14 cellular contexts compared by ENCODE assay signal in genomic region chr7:24824896-24825295, GRCh38.
A peak's percentile ranks its signal among the peaks of the same experiment; 100 is the strongest.
DNase-seq lines count a peak whose midpoint lies in the region; ATAC-seq, FAIRE-seq and TF ChIP-seq lines count a peak whose summit lies in the region.
"Had no signal": no experiment of that assay in that cellular context is flagged by ENCODE, and none has a peak within 500 bp of the region (broad histone marks: within the 10 kb centered on the region; RNA-seq: fewer than 3 reads in every experiment).

No MANE protein-coding gene starts in this region.

- peaks cover 64% of the 10 kb centered on the region for H3K4me1 ChIP-seq in CD4-positive, CD25-positive, alpha-beta regulatory T cell (ENCODE audit: control insufficient read depth, insufficient read depth, low read length, poor library complexity, severe bottlenecking)
- H3K4me1 ChIP-seq in HCT116 (ENCODE audit: control insufficient read depth in 1 of 2, insufficient read depth in 2 of 2, low read length in 2 of 2): peaks cover 87 to 100% of the 10 kb centered on the region in 2 experiments
- H3K4me1 ChIP-seq in breast epithelium: peaks cover 0 to 9% of the 10 kb centered on the region in 2 donors
- peaks cover 49% of the 10 kb centered on the region for H3K4me1 ChIP-seq in HepG2 (ENCODE audit: insufficient read depth, low read length)

- H4K20me1 ChIP-seq in HCT116 (ENCODE audit: insufficient read depth): no peaks in the 10 kb centered on the region
- H4K20me1 ChIP-seq in HepG2 (ENCODE audit: insufficient read depth, low read length): no peaks in the 10 kb centered on the region

- H3K4me3 ChIP-seq in CD4-positive, CD25-positive, alpha-beta regulatory T cell (ENCODE audit: low read depth, low read length): peak overlapping the region; percentile 65
- H3K4me3 ChIP-seq in HCT116 (replicated peaks in 1 of 2; ENCODE audit: low read depth in 1 of 2, low read length in 2 of 2): peak overlapping the region in 1 of 2 experiments; percentile 36; a peak in 2 of 4 replicates
- H3K4me3 ChIP-seq in breast epithelium: no peak overlapping the region
- no peak overlapping the region for H3K4me3 ChIP-seq in HepG2 (replicated peaks in 1 of 3; ENCODE audit: insufficient read depth in 1 of 3, low read depth in 2 of 3, low read length in 3 of 3)
- H3K4me3 ChIP-seq: GM12878, lower lobe of right lung had no signal

- ATAC-seq in CD4-positive, CD25-positive, alpha-beta regulatory T cell (ENCODE audit: low read depth in 2 of 2): no peak
- ATAC-seq in HCT116: no peak
- no peak for ATAC-seq in natural killer cell treated with Interleukin-12 subunit alpha and Interleukin-12 subunit beta and Interleukin-15 and Interleukin-18, amount 100 ng/mL, for 72 hours
- no peak for ATAC-seq in HepG2
- no peak for ATAC-seq in left lobe of liver
- ATAC-seq: GM12878, lower lobe of right lung had no signal

- no peaks in the 10 kb centered on the region for H3K9me3 Mint-ChIP-seq in CD4-positive, CD25-positive, alpha-beta regulatory T cell
- no peaks in the 10 kb centered on the region for H3K9me3 Mint-ChIP-seq in natural killer cell treated with Interleukin-12 subunit alpha and Interleukin-12 subunit beta and Interleukin-15 and Interleukin-18, amount 100 ng/mL, for 72 hours
- H3K9me3 Mint-ChIP-seq: activated naive CD4-positive, alpha-beta T cell treated with anti-CD3 and anti-CD28 coated beads for 36 hours had no signal

- H3K9ac ChIP-seq in HCT116 (ENCODE audit: low read length): peak overlapping the region; percentile 63
- H3K9ac ChIP-seq in HepG2 (ENCODE audit: insufficient read depth, low read depth, low read length): no peak overlapping the region

- no peak for TF ChIP-seq CTCF in HCT116 (IDR thresholded peaks at IDR 0.05 in 2 of 3, conservative IDR thresholded peaks at IDR 0.05 in 1 of 3; ENCODE audit: borderline replicate concordance in 1 of 3, insufficient read depth in 1 of 3, low read depth in 2 of 3, low read length in 2 of 3)
- no peak for TF ChIP-seq CTCF in breast epithelium (IDR thresholded peaks at IDR 0.05)
- no peak for TF ChIP-seq CTCF in HepG2 (CRISPR knock-in tag; IDR thresholded peaks at IDR 0.05)

- intact Hi-C loops in HCT116 (cut with micrococcal nuclease): loop anchor here (5.0 kb wide), 1 partner anchor 82 kb away; no protein-coding TSS in a partner anchor
- intact Hi-C loops in breast epithelium (cut with DNase I; ENCODE audit: low total_unique reads): no loop called here
- intact Hi-C loops in HepG2 (cut with micrococcal nuclease; ENCODE audit: unreplicated experiment): no loop called here

- H3K36me3 ChIP-seq in CD4-positive, CD25-positive, alpha-beta regulatory T cell (ENCODE audit: control insufficient read depth, insufficient read depth, low read length): peaks cover 7% of the 10 kb centered on the region
- peaks cover 0 to 3% of the 10 kb centered on the region in 2 experiments; a peak in 1 of 4 replicates for H3K36me3 ChIP-seq in HCT116 (ENCODE audit: control insufficient read depth in 1 of 2, insufficient read depth in 2 of 2, low read length in 2 of 2)
- no peaks in the 10 kb centered on the region for H3K36me3 ChIP-seq in breast epithelium
- H3K36me3 ChIP-seq in HepG2 (replicated peaks in 1 of 2; ENCODE audit: control insufficient read depth in 1 of 2, insufficient read depth in 2 of 2, low read length in 2 of 2): peaks cover 0 to 12% of the 10 kb centered on the region in 2 experiments; a peak in 2 of 5 replicates

- H3K4me1 Mint-ChIP-seq in CD4-positive, CD25-positive, alpha-beta regulatory T cell: peaks cover 48 to 84% (median 63%) of the 10 kb centered on the region in 4 donors
- H3K4me1 Mint-ChIP-seq in natural killer cell treated with Interleukin-12 subunit alpha and Interleukin-12 subunit beta and Interleukin-15 and Interleukin-18, amount 100 ng/mL, for 72 hours (ENCODE audit: low read depth in 2 of 2): peaks cover 45 to 55% of the 10 kb centered on the region in 2 donors

- H3K79me2 ChIP-seq in HCT116 (ENCODE audit: insufficient read depth, low read length): no peaks in the 10 kb centered on the region
- H3K79me2 ChIP-seq in HepG2 (ENCODE audit: insufficient read depth, low read length): peaks cover 2% of the 10 kb centered on the region

- BruUV-seq in HCT116 (replicated peaks; lab: Mats Ljungman, UMichigan): no TSS peak
- BruUV-seq in HepG2 (replicated peaks; lab: Mats Ljungman, UMichigan): no TSS peak

- no peak for TF ChIP-seq RAD21 in HCT116 (IDR thresholded peaks at IDR 0.05; ENCODE audit: low read depth)
- no peak for TF ChIP-seq RAD21 in HepG2 (CRISPR knock-in tag; IDR thresholded peaks at IDR 0.05)

- no peaks in the 10 kb centered on the region for H3K27me3 Mint-ChIP-seq in CD4-positive, CD25-positive, alpha-beta regulatory T cell
- no peaks in the 10 kb centered on the region for H3K27me3 Mint-ChIP-seq in natural killer cell treated with Interleukin-12 subunit alpha and Interleukin-12 subunit beta and Interleukin-15 and Interleukin-18, amount 100 ng/mL, for 72 hours

- H3K4me2 ChIP-seq in HCT116 (ENCODE audit: low read length): peak overlapping the region; percentile 75
- H3K4me2 ChIP-seq in HepG2 (ENCODE audit: low read depth, low read length): no peak overlapping the region

- in situ Hi-C loops in HepG2 (cut with HindIII; ENCODE audit: extremely low pct_ligation_motif_present, low pct_unique_long_range_greater_than_20kb): no loop called here

- peak overlapping the region; percentile 92 for H3K27ac ChIP-seq in CD4-positive, CD25-positive, alpha-beta regulatory T cell (ENCODE audit: insufficient read depth, low read length, poor library complexity, severe bottlenecking)
- peak overlapping the region; percentile 94 for H3K27ac ChIP-seq in HCT116 (ENCODE audit: low read depth, low read length)
- peak overlapping the region; percentile 27 to 73 for H3K27ac ChIP-seq in breast epithelium
- H3K27ac ChIP-seq in HepG2 (ENCODE audit: extremely low read length, insufficient read depth, low read length): no peak overlapping the region
- H3K27ac ChIP-seq: lower lobe of right lung had no signal

- RAD21 ChIA-PET in HCT116 (lab: Charles Lee; ENCODE audit: low non-redundant PET in 1 of 2, low total read pairs in 2 of 2, uncharacterized antibody in 2 of 2, unreplicated experiment in 2 of 2): no interaction called here

- POLR2A ChIA-PET in HCT116 (lab: Charles Lee): interaction anchor here (0.6 kb wide), 1 partner anchor 252 kb away, joined by 3 read pairs; no protein-coding TSS in a partner anchor
- POLR2A ChIA-PET in HepG2 (lab: Yijun Ruan, JAX): interaction anchor here (1.1 to 3.2 kb wide), 2 partner anchors 18 to 300 kb away, joined by 3 to 14 read pairs; partner anchors contain the start of gene CYCS

- 96% methylated on average over 3 of the region's 3 CpGs for WGBS in HepG2 (ENCODE audit: low lambda C conversion rate)

- TF ChIP-seq EP300 in HepG2 (IDR thresholded peaks at IDR 0.05; ENCODE audit: low read depth in 2 of 2, low read length in 2 of 2): no peak
- TF ChIP-seq EP300 in HepG2 (CRISPR knock-in tag; IDR thresholded peaks at IDR 0.05; ENCODE audit: borderline replicate concordance): no peak

- H3K9me2 ChIP-seq in HCT116 (ENCODE audit: insufficient read depth): no peaks in the 10 kb centered on the region

- CTCF ChIA-PET in HCT116 (lab: Charles Lee) (interaction anchor here (1.6 to 2.2 kb wide), 2 partner anchors 12 to 155 kb away, joined by 9 read pairs; partner anchors contain the start of gene OSBPL3), HepG2 (lab: Yijun Ruan, JAX; ENCODE audit: low intra/inter-chr PET ratio, low total read pairs) (no interaction called here)

- DNase-seq in CD4-positive, CD25-positive, alpha-beta regulatory T cell: no peak
- DNase-seq in HCT116 (ENCODE audit: low read depth, low spot score) (no peak), breast epithelium (ENCODE audit: low spot score in 2 of 2) (no peak), HepG2 (ENCODE audit: low spot score) (no peak), UCSD-AML1 (lab: John Stamatoyannopoulos, UW; ENCODE audit: unreplicated experiment) (no peak), left lobe of liver (ENCODE audit: low spot score) (no peak), RCC 7860 (ENCODE audit: low spot score) (no peak)
- DNase-seq in natural killer cell treated with Interleukin-12 subunit alpha and Interleukin-12 subunit beta and Interleukin-15 and Interleukin-18, amount 100 ng/mL, for 72 hours (ENCODE audit: low spot score): no peak
- DNase-seq: activated naive CD4-positive, alpha-beta T cell treated with anti-CD3 and anti-CD28 coated beads for 36 hours; lower lobe of right lung; NCI-H1092 treated with DMSO at 0.1 percent for 48 hours; T1000 had no signal

- FAIRE-seq in HepG2 (lab: Jason Lieb, UNC): no peak
- FAIRE-seq in RCC 7860 (lab: Jason Lieb, UNC): no peak
- FAIRE-seq: GM12878, urothelium cell line had no signal

- no peaks in the 10 kb centered on the region for H3K9me3 ChIP-seq in CD4-positive, CD25-positive, alpha-beta regulatory T cell (ENCODE audit: control insufficient read depth in 2 of 2, low read length in 2 of 2)
- H3K9me3 ChIP-seq in HCT116 (ENCODE audit: control insufficient read depth in 1 of 2, insufficient read depth in 1 of 2, low read depth in 1 of 2, low read length in 2 of 2) (no peaks in the 10 kb centered on the region), breast epithelium (no peaks in the 10 kb centered on the region), HepG2 (ENCODE audit: low read length) (no peaks in the 10 kb centered on the region)
- H3K9me3 ChIP-seq: lower lobe of right lung had no signal

- H2AFZ ChIP-seq in HCT116 (ENCODE audit: low read depth, low read length, poor library complexity, severe bottlenecking) (no peak overlapping the region), HepG2 (ENCODE audit: low read length) (no peak overlapping the region)

- TF ChIP-seq POLR2A in HCT116 (IDR thresholded peaks at IDR 0.05; ENCODE audit: borderline replicate concordance, extremely low read depth, insufficient read depth, insufficient read length): no peak
- TF ChIP-seq POLR2A in breast epithelium (IDR thresholded peaks at IDR 0.05): no peak
- TF ChIP-seq POLR2A in HepG2 (IDR thresholded peaks at IDR 0.05; ENCODE audit: insufficient read depth in 1 of 2, low read depth in 2 of 2, low read length in 2 of 2): no peak

- no peaks in the 10 kb centered on the region for H3K27me3 ChIP-seq in CD4-positive, CD25-positive, alpha-beta regulatory T cell (ENCODE audit: control insufficient read depth, insufficient read depth, low read length)
- no peaks in the 10 kb centered on the region for H3K27me3 ChIP-seq in HCT116 (ENCODE audit: insufficient read depth, low read length)
- no peaks in the 10 kb centered on the region for H3K27me3 ChIP-seq in breast epithelium
- H3K27me3 ChIP-seq in HepG2 (ENCODE audit: control insufficient read depth in 1 of 2, insufficient read depth in 2 of 2, low read length in 2 of 2): no peaks in the 10 kb centered on the region

- peak overlapping the region; percentile 94 to 98 (median 96) for H3K27ac Mint-ChIP-seq in CD4-positive, CD25-positive, alpha-beta regulatory T cell
- peak overlapping the region; percentile 11 to 49 for H3K27ac Mint-ChIP-seq in natural killer cell treated with Interleukin-12 subunit alpha and Interleukin-12 subunit beta and Interleukin-15 and Interleukin-18, amount 100 ng/mL, for 72 hours
- H3K27ac Mint-ChIP-seq: activated naive CD4-positive, alpha-beta T cell treated with anti-CD3 and anti-CD28 coated beads for 36 hours had no signal

- H3K4me3 Mint-ChIP-seq in CD4-positive, CD25-positive, alpha-beta regulatory T cell: peak overlapping the region; percentile 0 to 78 (median 20)
- H3K4me3 Mint-ChIP-seq in natural killer cell treated with Interleukin-12 subunit alpha and Interleukin-12 subunit beta and Interleukin-15 and Interleukin-18, amount 100 ng/mL, for 72 hours: peak overlapping the region; percentile 1
- H3K4me3 Mint-ChIP-seq: activated naive CD4-positive, alpha-beta T cell treated with anti-CD3 and anti-CD28 coated beads for 36 hours had no signal

- H3K36me3 Mint-ChIP-seq in CD4-positive, CD25-positive, alpha-beta regulatory T cell: peaks cover 13% of the 10 kb centered on the region
- peaks cover 15% of the 10 kb centered on the region for H3K36me3 Mint-ChIP-seq in natural killer cell treated with Interleukin-12 subunit alpha and Interleukin-12 subunit beta and Interleukin-15 and Interleukin-18, amount 100 ng/mL, for 72 hours
